8 cellular contexts compared by ENCODE assay signal in genomic region chr6:157873735-157874344, GRCh38. TPM values are rescaled to one million over a fixed set of nuclear protein-coding genes. Genes with fewer than 3 reads are reported as not detected.
DNase-seq lines count a peak whose midpoint lies in the region; ATAC-seq and TF ChIP-seq lines count a peak whose summit lies in the region.

No MANE protein-coding gene starts in this region.

- POLR2A ChIA-PET in CD8-positive, alpha-beta T cell (lab: Charles Lee): interaction anchor here (0.6 to 1.3 kb wide), 5 partner anchors 11 to 771 kb away, joined by 3 to 4 read pairs (median 3); partner anchors contain the start of gene DYNLT1

- H3K4me1 Mint-ChIP-seq in CD8-positive, alpha-beta T cell (ENCODE audit: low read depth): peaks cover 29% of the 10 kb centered on the region

- H3K4me3 ChIP-seq in CD8-positive, alpha-beta T cell (ENCODE audit: low read depth, low read length): no peak overlapping the region

- H3K4me1 ChIP-seq in CD8-positive, alpha-beta T cell (ENCODE audit: insufficient read depth, low read length): peaks cover 25% of the 10 kb centered on the region

- no peaks in the 10 kb centered on the region for H3K9me3 ChIP-seq in CD8-positive, alpha-beta T cell (ENCODE audit: low read length)

- TF ChIP-seq CTCF in CD8-positive, alpha-beta T cell (IDR thresholded peaks at IDR 0.05): peak; percentile 84

- H3K36me3 ChIP-seq in CD8-positive, alpha-beta T cell (ENCODE audit: insufficient read depth, low read length): peaks cover 17% of the 10 kb centered on the region

- DNase-seq in CD8-positive, alpha-beta T cell: peak; percentile 65 to 91 (median 82)
- DNase-seq in LoVo (ENCODE audit: low spot score) (peak; percentile 53), T-helper 22 cell (ENCODE audit: low read depth) (peak; percentile 46), amygdala (lab: John Stamatoyannopoulos, UW) (peak in 38 of 56 donors; percentile 12 to 79 (median 38)), iPS DF 19.7 (ENCODE audit: low read depth, low spot score) (peak; percentile 45)
- DNase-seq in stimulated activated CD4-positive, alpha-beta T cell treated with anti-CD3 and anti-CD28 coated beads, Interleukin-12 subunit alpha, Interleukin-12 subunit beta, amount 100 ng/mL, for 48 hours (ENCODE audit: low read depth in 2 of 3, low spot score in 1 of 3): peak; percentile 78 to 87 (median 82)

- CTCF ChIA-PET in CD8-positive, alpha-beta T cell (lab: Charles Lee): interaction anchor here (0.6 to 10.7 kb wide), 32 partner anchors 10 to 559 kb away, joined by 3 to 233 read pairs (median 4); no protein-coding TSS in a partner anchor

- ATAC-seq in CD8-positive, alpha-beta T cell: peak; percentile 76
- peak; percentile 58 for ATAC-seq in GM19438 (IDR thresholded peaks at IDR 0.05; ENCODE audit: low read depth, unreplicated experiment)
- no peak for ATAC-seq in GM18520 (IDR thresholded peaks at IDR 0.05; ENCODE audit: unreplicated experiment)

- H3K27ac Mint-ChIP-seq in CD8-positive, alpha-beta T cell: no peak overlapping the region

- no peaks in the 10 kb centered on the region for H3K27me3 ChIP-seq in CD8-positive, alpha-beta T cell (ENCODE audit: insufficient read depth, low read length)

- H3K9me3 Mint-ChIP-seq in CD8-positive, alpha-beta T cell: no peaks in the 10 kb centered on the region

- no peak overlapping the region for H3K4me3 Mint-ChIP-seq in CD8-positive, alpha-beta T cell

- no peaks in the 10 kb centered on the region for H3K27me3 Mint-ChIP-seq in CD8-positive, alpha-beta T cell (ENCODE audit: low read depth)

- no peak overlapping the region for H3K27ac ChIP-seq in CD8-positive, alpha-beta T cell (ENCODE audit: low read depth, low read length)

- intact Hi-C loops in CD8-positive, alpha-beta T cell (cut with DNase I, micrococcal nuclease): loop anchor here (1.0 to 5.0 kb wide), 7 partner anchors 42 to 207 kb away; no protein-coding TSS in a partner anchor

- peaks cover 45% of the 10 kb centered on the region for H3K36me3 Mint-ChIP-seq in CD8-positive, alpha-beta T cell

RNA-seq across cellular contexts. Expression of gene SNX9, which starts 50.8 kb away (rescaled TPM):
- 10 to 100 TPM; 54.8 to 63.2 TPM for total RNA-seq in CD8-positive, alpha-beta T cell
